Comparison of ENCODE assay signal across 19 cellular contexts in the genomic region with DNA sequence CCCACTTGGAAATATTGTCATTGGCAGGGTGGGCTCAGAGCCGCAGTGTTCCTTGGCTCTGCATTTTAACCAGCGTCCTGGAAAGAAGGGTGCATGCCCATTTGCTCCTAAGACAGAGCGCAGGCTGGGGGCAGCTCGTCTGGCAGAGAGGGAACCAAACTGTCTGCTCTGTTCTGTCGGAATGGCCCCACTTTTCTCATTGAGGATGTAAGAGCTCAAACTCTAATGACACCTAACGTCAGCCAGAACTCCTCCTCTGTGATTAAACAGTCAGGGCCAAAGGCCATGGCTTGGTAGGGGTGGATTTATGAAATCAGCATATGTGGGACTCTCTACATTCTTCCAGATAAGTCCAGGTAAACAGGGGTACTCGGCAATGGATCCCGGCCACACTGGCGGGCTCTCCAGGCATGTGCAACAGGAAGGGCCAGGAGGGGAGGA. TPM values are rescaled to one million over a fixed set of nuclear protein-coding genes. Genes with fewer than 3 reads are reported as not detected.
"Had no signal": no experiment of that assay in that cellular context is flagged by ENCODE, and none has a peak within 500 bp of the region (broad histone marks: within the 10 kb centered on the region; RNA-seq: fewer than 3 reads in every experiment).

No MANE protein-coding gene starts in this region.

- ATAC-seq: activated CD4-positive, alpha-beta T cell treated with anti-CD3 and anti-CD28 coated beads for 36 hours; activated CD8-positive, alpha-beta memory T cell treated with anti-CD3 and anti-CD28 coated beads, Interleukin-2, amount 10 ng/mL, durations not matched to agents 7 days and 5 days; activated CD8-positive, alpha-beta T cell treated with anti-CD3 and anti-CD28 coated beads, Interleukin-2, amount 10 ng/mL, durations not matched to agents 7 days and 5 days; stimulated activated naive B cell treated with anti-CD40 and anti-IgM and Interleukin-4, amounts not matched to agents 10 μg/mL and 1 μg/mL and 100 μg/mL, for 72 hours had no signal

- H3K27me3 ChIP-seq: neutrophil, sigmoid colon, stomach, tibial nerve had no signal

- H3K36me3 ChIP-seq: neutrophil, sigmoid colon, stomach, tibial nerve had no signal

- H3K9me3 ChIP-seq: neutrophil, sigmoid colon, stomach, tibial nerve had no signal

- FAIRE-seq: astrocyte, frontal cortex had no signal

- H3K4me3 ChIP-seq: sigmoid colon, smooth muscle cell, stomach, tibial nerve had no signal

- H3K27ac ChIP-seq: neutrophil, sigmoid colon, tibial nerve had no signal

- DNase-seq: activated CD4-positive, alpha-beta T cell treated with anti-CD3 and anti-CD28 coated beads for 36 hours; activated CD4-positive, CD25-positive, alpha-beta regulatory T cell; activated CD8-positive, alpha-beta memory T cell treated with anti-CD3 and anti-CD28 coated beads, Interleukin-2, amount 10 ng/mL, durations not matched to agents 7 days and 5 days; activated CD8-positive, alpha-beta T cell treated with anti-CD3 and anti-CD28 coated beads, Interleukin-2, amount 10 ng/mL, durations not matched to agents 7 days and 5 days; activated effector memory CD4-positive, alpha-beta T cell treated with Interleukin-2 at 50 U/mL for 16 hours; activated naive CD4-positive, alpha-beta T cell treated with Interleukin-2 at 50 U/mL for 16 hours; central memory CD4-positive, alpha-beta T cell; effector CD8-positive, alpha-beta T cell; islet precursor cell; nephron progenitor cell; sigmoid colon; stimulated activated CD4-positive, alpha-beta T cell treated with anti-CD3 and anti-CD28 coated beads, Interleukin-2, amount 100 ng/mL, for 24 hours; stimulated activated naive B cell treated with anti-CD40 and anti-IgM and Interleukin-4, amounts not matched to agents 10 μg/mL and 1 μg/mL and 100 μg/mL, for 72 hours; stomach had no signal

RNA-seq across cellular contexts. Expression of gene SLC47A1, which starts 18.1 kb away (rescaled TPM):
- total RNA-seq: activated CD8-positive, alpha-beta T cell treated with anti-CD3 and anti-CD28 coated beads, Interleukin-2, amount 10 ng/mL, durations not matched to agents 7 days and 5 days had no signal
- polyA plus RNA-seq: smooth muscle cell had no signal
